In the genomic region with DNA sequence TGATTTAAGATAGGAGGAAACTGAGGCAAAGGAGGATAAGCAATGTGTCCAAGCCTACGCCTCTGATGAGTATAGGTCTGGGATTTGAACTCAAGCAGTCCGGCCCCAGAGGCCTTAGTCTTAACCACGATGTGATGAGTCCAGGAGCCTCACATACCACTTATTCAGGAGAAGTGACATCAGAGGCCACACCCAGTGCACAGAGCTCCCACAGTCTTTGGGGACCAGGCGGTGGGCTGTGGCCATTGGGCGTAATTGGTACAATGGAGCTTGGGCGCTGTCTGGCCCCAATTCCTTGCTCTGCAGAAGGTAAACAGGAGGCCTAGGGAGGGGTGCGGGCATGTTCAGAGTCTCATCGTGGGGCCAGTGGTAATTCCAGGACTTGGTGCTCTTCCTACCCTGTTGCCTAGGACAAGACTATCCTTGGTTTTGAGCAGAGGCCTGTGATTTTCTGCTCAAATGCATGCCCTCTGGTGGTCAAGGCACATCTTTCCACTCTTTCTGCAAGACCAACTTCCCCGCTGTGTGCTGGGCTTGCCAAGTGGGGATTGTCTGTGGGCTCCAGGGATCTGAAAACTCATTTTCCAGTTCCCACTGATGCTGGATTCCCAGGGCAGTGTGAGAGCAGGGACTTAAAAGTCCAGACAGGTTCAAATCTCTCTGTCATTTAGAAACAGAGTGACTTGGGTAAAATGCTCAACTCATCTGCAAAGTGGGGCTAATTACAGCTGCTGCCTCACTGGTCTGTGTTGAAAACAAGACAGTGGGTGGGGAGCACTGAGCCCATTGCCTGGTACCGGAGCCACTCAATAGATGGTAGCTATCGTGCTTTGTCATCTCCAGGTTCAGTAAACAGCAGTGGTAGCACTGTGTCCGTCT, we compare ENCODE assay signal across 8 cellular contexts. TPM values are rescaled to one million over a fixed set of nuclear protein-coding genes. Genes with fewer than 3 reads are reported as not detected.
DNase-seq lines count a peak whose midpoint lies in the region; ATAC-seq and TF ChIP-seq lines count a peak whose summit lies in the region.

No MANE protein-coding gene starts in this region.

- H3K27ac ChIP-seq in gastroesophageal sphincter = peak overlapping the region in 3 of 4 donors; percentile 18 to 63 (median 44)

- H3K27me3 ChIP-seq in gastroesophageal sphincter = no peaks in the 10 kb centered on the region

- H3K36me3 ChIP-seq in gastroesophageal sphincter = peaks cover 0 to 38% of the 10 kb centered on the region in 2 donors

- ATAC-seq in activated CD4-positive, alpha-beta T cell treated with anti-CD3 and anti-CD28 coated beads for 36 hours = no peak
- ATAC-seq in WTC11 (peak; percentile 74), gastroesophageal sphincter (peak; percentile 67), GM19328 (IDR thresholded peaks at IDR 0.05; ENCODE audit: unreplicated experiment) (no peak)

- CTCF ChIA-PET in activated CD4-positive, alpha-beta T cell treated with anti-CD3 and anti-CD28 coated beads for 36 hours (lab: Charles Lee) = interaction anchor here (0.6 to 1.2 kb wide), 4 partner anchors 7 to 92 kb away, joined by 3 to 6 read pairs (median 4); no protein-coding TSS in a partner anchor
- CTCF ChIA-PET in WTC11 (lab: Charles Lee) = interaction anchor here (0.6 to 4.8 kb wide), 14 partner anchors 7 to 74 kb away, joined by 3 to 53 read pairs (median 5); a partner anchor contains a TSS

- no peaks in the 10 kb centered on the region for H3K9me3 Mint-ChIP-seq in activated CD4-positive, alpha-beta T cell treated with anti-CD3 and anti-CD28 coated beads for 36 hours (ENCODE audit: low read depth)
- no peaks in the 10 kb centered on the region for H3K9me3 Mint-ChIP-seq in WTC11

- intact Hi-C loops in activated CD4-positive, alpha-beta T cell treated with anti-CD3 and anti-CD28 coated beads for 36 hours (cut with DNase I, micrococcal nuclease) = loop anchor here (1.0 to 2.0 kb wide), 2 partner anchors 64 to 65 kb away; no protein-coding TSS in a partner anchor

- POLR2A ChIA-PET in activated CD4-positive, alpha-beta T cell treated with anti-CD3 and anti-CD28 coated beads for 36 hours (lab: Charles Lee) = no interaction called here
- POLR2A ChIA-PET in WTC11 (lab: Charles Lee) = no interaction called here

- no peak overlapping the region for H3K27ac Mint-ChIP-seq in activated CD4-positive, alpha-beta T cell treated with anti-CD3 and anti-CD28 coated beads for 36 hours
- peak overlapping the region; percentile 96 for H3K27ac Mint-ChIP-seq in WTC11

- no peaks in the 10 kb centered on the region for H3K36me3 Mint-ChIP-seq in activated CD4-positive, alpha-beta T cell treated with anti-CD3 and anti-CD28 coated beads for 36 hours (ENCODE audit: low read depth)
- H3K36me3 Mint-ChIP-seq in WTC11 = peaks cover 5% of the 10 kb centered on the region; the same call in 1 of the 2 replicates

- H3K9me3 ChIP-seq in gastroesophageal sphincter = no peaks in the 10 kb centered on the region

- no peak for TF ChIP-seq EP300 in gastroesophageal sphincter (IDR thresholded peaks at IDR 0.05)

- peak; percentile 15 for DNase-seq in activated CD4-positive, alpha-beta T cell treated with anti-CD3 and anti-CD28 coated beads for 36 hours
- DNase-seq in activated CD4-positive, alpha-beta T cell treated with anti-CD3 and anti-CD28 coated beads for 1 hour = no peak
- peak; percentile 59 for DNase-seq in M059J (ENCODE audit: low read depth)
- DNase-seq in WTC11 (ENCODE audit: low spot score) = peak; percentile 48
- peak; percentile 37 for DNase-seq in occipital lobe (lab: John Stamatoyannopoulos, UW)
- DNase-seq in cortex of kidney (lab: John Stamatoyannopoulos, UW) = no peak

- no peak overlapping the region for H3K4me3 ChIP-seq in gastroesophageal sphincter

- no peak for TF ChIP-seq POLR2A in gastroesophageal sphincter (IDR thresholded peaks at IDR 0.05)

- H3K4me1 Mint-ChIP-seq in activated CD4-positive, alpha-beta T cell treated with anti-CD3 and anti-CD28 coated beads for 36 hours = no peaks in the 10 kb centered on the region
- peaks cover 46% of the 10 kb centered on the region for H3K4me1 Mint-ChIP-seq in WTC11

- TF ChIP-seq CTCF in WTC11 (IDR thresholded peaks at IDR 0.05) (0 out of 2 replicates have a peak, but pooled peaks have one; percentile 12), gastroesophageal sphincter (IDR thresholded peaks at IDR 0.05) (peak in 3 of 4 experiments; percentile 69 to 83 (median 71))

- H3K4me3 Mint-ChIP-seq in activated CD4-positive, alpha-beta T cell treated with anti-CD3 and anti-CD28 coated beads for 36 hours = no peak overlapping the region
- H3K4me3 Mint-ChIP-seq in WTC11 = no peak overlapping the region

- 29% methylated on average over 3 of the region's 12 CpGs; no CpG with 5 or more reads in 1 of the 2 donors for WGBS in gastroesophageal sphincter (ENCODE audit: low coverage in 1 of 2), 2 donors

- peaks cover 0 to 92% (median 18%) of the 10 kb centered on the region in 3 donors for H3K4me1 ChIP-seq in gastroesophageal sphincter

- no peaks in the 10 kb centered on the region for H3K27me3 Mint-ChIP-seq in activated CD4-positive, alpha-beta T cell treated with anti-CD3 and anti-CD28 coated beads for 36 hours
- H3K27me3 Mint-ChIP-seq in WTC11 (ENCODE audit: low read depth) = no peaks in the 10 kb centered on the region

TF ChIP-seq in WTC11, 78 proteins besides CTCF, POLR2A, EP300 and RAD21:
- TF ChIP-seq, protein P1, sequence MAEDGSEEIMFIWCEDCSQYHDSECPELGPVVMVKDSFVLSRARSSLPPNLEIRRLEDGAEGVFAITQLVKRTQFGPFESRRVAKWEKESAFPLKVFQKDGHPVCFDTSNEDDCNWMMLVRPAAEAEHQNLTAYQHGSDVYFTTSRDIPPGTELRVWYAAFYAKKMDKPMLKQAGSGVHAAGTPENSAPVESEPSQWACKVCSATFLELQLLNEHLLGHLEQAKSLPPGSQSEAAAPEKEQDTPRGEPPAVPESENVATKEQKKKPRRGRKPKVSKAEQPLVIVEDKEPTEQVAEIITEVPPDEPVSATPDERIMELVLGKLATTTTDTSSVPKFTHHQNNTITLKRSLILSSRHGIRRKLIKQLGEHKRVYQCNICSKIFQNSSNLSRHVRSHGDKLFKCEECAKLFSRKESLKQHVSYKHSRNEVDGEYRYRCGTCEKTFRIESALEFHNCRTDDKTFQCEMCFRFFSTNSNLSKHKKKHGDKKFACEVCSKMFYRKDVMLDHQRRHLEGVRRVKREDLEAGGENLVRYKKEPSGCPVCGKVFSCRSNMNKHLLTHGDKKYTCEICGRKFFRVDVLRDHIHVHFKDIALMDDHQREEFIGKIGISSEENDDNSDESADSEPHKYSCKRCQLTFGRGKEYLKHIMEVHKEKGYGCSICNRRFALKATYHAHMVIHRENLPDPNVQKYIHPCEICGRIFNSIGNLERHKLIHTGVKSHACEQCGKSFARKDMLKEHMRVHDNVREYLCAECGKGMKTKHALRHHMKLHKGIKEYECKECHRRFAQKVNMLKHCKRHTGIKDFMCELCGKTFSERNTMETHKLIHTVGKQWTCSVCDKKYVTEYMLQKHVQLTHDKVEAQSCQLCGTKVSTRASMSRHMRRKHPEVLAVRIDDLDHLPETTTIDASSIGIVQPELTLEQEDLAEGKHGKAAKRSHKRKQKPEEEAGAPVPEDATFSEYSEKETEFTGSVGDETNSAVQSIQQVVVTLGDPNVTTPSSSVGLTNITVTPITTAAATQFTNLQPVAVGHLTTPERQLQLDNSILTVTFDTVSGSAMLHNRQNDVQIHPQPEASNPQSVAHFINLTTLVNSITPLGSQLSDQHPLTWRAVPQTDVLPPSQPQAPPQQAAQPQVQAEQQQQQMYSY (CRISPR knock-in tag; IDR thresholded peaks at IDR 0.05) = no peak
- TF ChIP-seq, protein P2, sequence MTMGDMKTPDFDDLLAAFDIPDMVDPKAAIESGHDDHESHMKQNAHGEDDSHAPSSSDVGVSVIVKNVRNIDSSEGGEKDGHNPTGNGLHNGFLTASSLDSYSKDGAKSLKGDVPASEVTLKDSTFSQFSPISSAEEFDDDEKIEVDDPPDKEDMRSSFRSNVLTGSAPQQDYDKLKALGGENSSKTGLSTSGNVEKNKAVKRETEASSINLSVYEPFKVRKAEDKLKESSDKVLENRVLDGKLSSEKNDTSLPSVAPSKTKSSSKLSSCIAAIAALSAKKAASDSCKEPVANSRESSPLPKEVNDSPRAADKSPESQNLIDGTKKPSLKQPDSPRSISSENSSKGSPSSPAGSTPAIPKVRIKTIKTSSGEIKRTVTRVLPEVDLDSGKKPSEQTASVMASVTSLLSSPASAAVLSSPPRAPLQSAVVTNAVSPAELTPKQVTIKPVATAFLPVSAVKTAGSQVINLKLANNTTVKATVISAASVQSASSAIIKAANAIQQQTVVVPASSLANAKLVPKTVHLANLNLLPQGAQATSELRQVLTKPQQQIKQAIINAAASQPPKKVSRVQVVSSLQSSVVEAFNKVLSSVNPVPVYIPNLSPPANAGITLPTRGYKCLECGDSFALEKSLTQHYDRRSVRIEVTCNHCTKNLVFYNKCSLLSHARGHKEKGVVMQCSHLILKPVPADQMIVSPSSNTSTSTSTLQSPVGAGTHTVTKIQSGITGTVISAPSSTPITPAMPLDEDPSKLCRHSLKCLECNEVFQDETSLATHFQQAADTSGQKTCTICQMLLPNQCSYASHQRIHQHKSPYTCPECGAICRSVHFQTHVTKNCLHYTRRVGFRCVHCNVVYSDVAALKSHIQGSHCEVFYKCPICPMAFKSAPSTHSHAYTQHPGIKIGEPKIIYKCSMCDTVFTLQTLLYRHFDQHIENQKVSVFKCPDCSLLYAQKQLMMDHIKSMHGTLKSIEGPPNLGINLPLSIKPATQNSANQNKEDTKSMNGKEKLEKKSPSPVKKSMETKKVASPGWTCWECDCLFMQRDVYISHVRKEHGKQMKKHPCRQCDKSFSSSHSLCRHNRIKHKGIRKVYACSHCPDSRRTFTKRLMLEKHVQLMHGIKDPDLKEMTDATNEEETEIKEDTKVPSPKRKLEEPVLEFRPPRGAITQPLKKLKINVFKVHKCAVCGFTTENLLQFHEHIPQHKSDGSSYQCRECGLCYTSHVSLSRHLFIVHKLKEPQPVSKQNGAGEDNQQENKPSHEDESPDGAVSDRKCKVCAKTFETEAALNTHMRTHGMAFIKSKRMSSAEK (CRISPR knock-in tag; IDR thresholded peaks at IDR 0.05; ENCODE audit: borderline replicate concordance) = no peak
- no peak for TF ChIP-seq ZNF423 (CRISPR knock-in tag; IDR thresholded peaks at IDR 0.05)

RNA-seq across cellular contexts. Expression of a gene that starts 15.8 kb away (rescaled TPM):
- 1 to 10 TPM; 5.1 to 5.5 TPM for total RNA-seq in activated CD4-positive, alpha-beta T cell treated with anti-CD3 and anti-CD28 coated beads for 36 hours
- 24.3 and 44.2 TPM in 2 replicates for total RNA-seq in M059J (2014; rRNA removed; shearing (Covaris generic))
- total RNA-seq in WTC11 (2021) = 58.1 to 69.9 TPM (median 61.5 TPM) in 3 replicates
- total RNA-seq in gastroesophageal sphincter = 100 to 1,000 TPM in 1 of 4 donors, 10 to 100 TPM in 3; 58.3 to 146 (median 72.1) TPM
- total RNA-seq in occipital lobe = 23.1 TPM

Comparison
In these comparisons a context has a peak if more than half of its experiments do, and no peak if none do; other contexts are left out.
1. DNase-seq: peak in activated CD4-positive, alpha-beta T cell treated with anti-CD3 and anti-CD28 coated beads for 36 hours (single experiment), M059J (single experiment), WTC11 (single experiment) and occipital lobe (single experiment); none in activated CD4-positive, alpha-beta T cell treated with anti-CD3 and anti-CD28 coated beads for 1 hour (single experiment) and cortex of kidney (single experiment).
2. ATAC-seq: peak in WTC11 (single experiment) and gastroesophageal sphincter (single experiment); none in activated CD4-positive, alpha-beta T cell treated with anti-CD3 and anti-CD28 coated beads for 36 hours (single experiment) and GM19328 (single experiment).